In genomic region chr1:212470059-212470458, GRCh38 we compare ENCODE assay signal across 1 cellular context.
TF ChIP-seq lines count a peak whose summit lies in the region.

No MANE protein-coding gene starts in this region.

TF ChIP-seq in GM23338, 12 proteins besides CTCF, POLR2A, EP300 and RAD21 (continued from another document):
- TF ChIP-seq REST (IDR thresholded peaks at IDR 0.05; ENCODE audit: unreplicated experiment) = no peak
- TF ChIP-seq EZH2phosphoT487 (IDR thresholded peaks at IDR 0.05; ENCODE audit: unreplicated experiment) = no peak
- TF ChIP-seq POLR2AphosphoS5 (IDR thresholded peaks at IDR 0.05; ENCODE audit: low read depth) = no peak
